14 cellular contexts compared by ENCODE assay signal in the genomic region with DNA sequence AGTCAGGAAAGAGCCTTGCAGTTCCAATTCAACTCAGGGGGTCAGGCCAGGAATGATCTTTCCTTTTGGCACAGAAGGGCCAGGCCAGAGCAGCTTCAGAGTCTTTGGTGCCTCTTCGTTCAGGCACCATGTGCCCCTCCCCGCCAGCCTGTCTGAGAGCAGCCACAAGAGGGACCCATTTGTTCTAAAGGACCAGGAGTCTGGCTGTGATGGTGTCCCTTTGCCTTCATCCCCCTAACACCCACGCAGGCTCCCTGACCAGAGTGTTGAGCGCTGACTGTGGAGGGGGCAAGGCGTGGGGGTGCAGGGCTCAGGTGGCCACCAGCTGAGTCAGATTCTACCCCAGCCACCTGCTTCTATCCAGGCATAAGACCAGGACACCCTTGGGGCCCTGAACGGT.
DNase-seq lines count a peak whose midpoint lies in the region; ATAC-seq and TF ChIP-seq lines count a peak whose summit lies in the region.
"Had no signal": no experiment of that assay in that cellular context is flagged by ENCODE, and none has a peak within 500 bp of the region (broad histone marks: within the 10 kb centered on the region; RNA-seq: fewer than 3 reads in every experiment).

No MANE protein-coding gene starts in this region.

- no peak for TF ChIP-seq CTCF in right atrium auricular region (IDR thresholded peaks at IDR 0.05)
- peak; percentile 30 for TF ChIP-seq CTCF in chondrocyte (IDR thresholded peaks at IDR 0.05)
- TF ChIP-seq CTCF in retinal pigment epithelial cell (conservative IDR thresholded peaks at IDR 0.05; ENCODE audit: low read depth, low read length), result peak; percentile 36

- H3K27ac Mint-ChIP-seq in chondrocyte (ENCODE audit: unreplicated experiment), result no peak overlapping the region
- H3K27ac Mint-ChIP-seq: activated CD4-positive, alpha-beta T cell treated with anti-CD3 and anti-CD28 coated beads for 36 hours; nephron had no signal

- DNase-seq in Right ventricle myocardium superior (no peak), right atrium auricular region (ENCODE audit: low spot score) (no peak), NCI-H69 (lab: John Stamatoyannopoulos, UW) (peak; percentile 11), chondrocyte (ENCODE audit: low spot score) (no peak), retinal pigment epithelial cell (ENCODE audit: low read depth) (no peak), posterior vena cava (ENCODE audit: low spot score) (no peak), NCI-H187 treated with DMSO at 0.1 percent for 48 hours (lab: John Stamatoyannopoulos, UW) (no peak)
- DNase-seq: activated CD4-positive, alpha-beta T cell treated with anti-CD3 and anti-CD28 coated beads for 36 hours; activated gamma-delta T cell treated with Interleukin-2 at 50 U/mL for 16 hours; stimulated activated CD4-positive, alpha-beta T cell treated with anti-CD3 and anti-CD28 coated beads, Interleukin-15, amount 100 ng/mL, for 24 hours; stimulated activated naive CD4-positive, alpha-beta T cell had no signal

- no peak overlapping the region for H3K27ac ChIP-seq in right atrium auricular region
- H3K27ac ChIP-seq: RWPE1 had no signal

- no peaks in the 10 kb centered on the region for H3K4me1 ChIP-seq in right atrium auricular region

- H3K9me3 ChIP-seq in right atrium auricular region, result no peaks in the 10 kb centered on the region

- peaks cover 1% of the 10 kb centered on the region for H3K36me3 Mint-ChIP-seq in chondrocyte (ENCODE audit: low read depth)

- ATAC-seq in Right ventricle myocardium superior (ENCODE audit: poor library complexity) (peak; percentile 27), GM18498 (IDR thresholded peaks at IDR 0.05; ENCODE audit: unreplicated experiment) (no peak)
- ATAC-seq: activated CD4-positive, alpha-beta T cell treated with anti-CD3 and anti-CD28 coated beads for 36 hours had no signal

- peaks cover 8% of the 10 kb centered on the region for H3K27me3 Mint-ChIP-seq in chondrocyte (ENCODE audit: low read depth)

- intact Hi-C loops in Right ventricle myocardium superior (cut with DNase I) (no loop called here), posterior vena cava (cut with DNase I) (no loop called here)

- no peaks in the 10 kb centered on the region for H3K36me3 ChIP-seq in right atrium auricular region

- H3K9me3 Mint-ChIP-seq in chondrocyte (ENCODE audit: low read depth), result peaks cover 11% of the 10 kb centered on the region

- H3K4me3 ChIP-seq in right atrium auricular region (no peak overlapping the region), retinal pigment epithelial cell (ENCODE audit: low read length) (no peak overlapping the region)

- no peaks in the 10 kb centered on the region for H3K27me3 ChIP-seq in right atrium auricular region

- no peaks in the 10 kb centered on the region for H3K4me1 Mint-ChIP-seq in chondrocyte (ENCODE audit: low read depth)
- H3K4me1 Mint-ChIP-seq: nephron had no signal

- no peak overlapping the region for H3K4me3 Mint-ChIP-seq in chondrocyte (ENCODE audit: unreplicated experiment)
- H3K4me3 Mint-ChIP-seq: activated CD4-positive, alpha-beta T cell treated with anti-CD3 and anti-CD28 coated beads for 36 hours; nephron had no signal

Comparison
In these comparisons a context has a peak if more than half of its experiments do, and no peak if none do; other contexts are left out.
1. CTCF ChIP-seq: peak in chondrocyte (single experiment) and retinal pigment epithelial cell (single experiment); none in right atrium auricular region (0 of 2).